Comparison of ENCODE assay signal across 1 cellular context in genomic region chr12:89306827-89307498, GRCh38.
TF ChIP-seq lines count a peak whose summit lies in the region.

No MANE protein-coding gene starts in this region.

TF ChIP-seq in K562, 482 proteins besides CTCF, POLR2A, EP300 and RAD21 (continued from another document):
- TF ChIP-seq CEBPB (tag; IDR thresholded peaks at IDR 0.05) (peak; percentile 51), ETS2 (tag; IDR thresholded peaks at IDR 0.05; ENCODE audit: borderline replicate concordance, poor library complexity, severe bottlenecking) (no peak), ZNF589 (CRISPR knock-in tag; IDR thresholded peaks at IDR 0.05; ENCODE audit: low read depth) (no peak), TCF7L2 (IDR thresholded peaks at IDR 0.05; ENCODE audit: low read depth, low read length) (no peak), PHB2 (IDR thresholded peaks at IDR 0.05; ENCODE audit: low read depth) (no peak), L3MBTL2 (IDR thresholded peaks at IDR 0.05) (no peak), NFIC (IDR thresholded peaks at IDR 0.05) (no peak), HNRNPK (IDR thresholded peaks at IDR 0.05; ENCODE audit: low read depth, low read length, poor library complexity, severe bottlenecking) (no peak), PTRF (tag; IDR thresholded peaks at IDR 0.05) (no peak), CGGBP1 (CRISPR knock-in tag; IDR thresholded peaks at IDR 0.05) (no peak)
- TF ChIP-seq, protein P1, sequence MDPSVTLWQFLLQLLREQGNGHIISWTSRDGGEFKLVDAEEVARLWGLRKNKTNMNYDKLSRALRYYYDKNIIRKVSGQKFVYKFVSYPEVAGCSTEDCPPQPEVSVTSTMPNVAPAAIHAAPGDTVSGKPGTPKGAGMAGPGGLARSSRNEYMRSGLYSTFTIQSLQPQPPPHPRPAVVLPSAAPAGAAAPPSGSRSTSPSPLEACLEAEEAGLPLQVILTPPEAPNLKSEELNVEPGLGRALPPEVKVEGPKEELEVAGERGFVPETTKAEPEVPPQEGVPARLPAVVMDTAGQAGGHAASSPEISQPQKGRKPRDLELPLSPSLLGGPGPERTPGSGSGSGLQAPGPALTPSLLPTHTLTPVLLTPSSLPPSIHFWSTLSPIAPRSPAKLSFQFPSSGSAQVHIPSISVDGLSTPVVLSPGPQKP (CRISPR knock-in tag; IDR thresholded peaks at IDR 0.05): no peak
